Comparison of ENCODE assay signal across 8 cellular contexts in the genomic region with DNA sequence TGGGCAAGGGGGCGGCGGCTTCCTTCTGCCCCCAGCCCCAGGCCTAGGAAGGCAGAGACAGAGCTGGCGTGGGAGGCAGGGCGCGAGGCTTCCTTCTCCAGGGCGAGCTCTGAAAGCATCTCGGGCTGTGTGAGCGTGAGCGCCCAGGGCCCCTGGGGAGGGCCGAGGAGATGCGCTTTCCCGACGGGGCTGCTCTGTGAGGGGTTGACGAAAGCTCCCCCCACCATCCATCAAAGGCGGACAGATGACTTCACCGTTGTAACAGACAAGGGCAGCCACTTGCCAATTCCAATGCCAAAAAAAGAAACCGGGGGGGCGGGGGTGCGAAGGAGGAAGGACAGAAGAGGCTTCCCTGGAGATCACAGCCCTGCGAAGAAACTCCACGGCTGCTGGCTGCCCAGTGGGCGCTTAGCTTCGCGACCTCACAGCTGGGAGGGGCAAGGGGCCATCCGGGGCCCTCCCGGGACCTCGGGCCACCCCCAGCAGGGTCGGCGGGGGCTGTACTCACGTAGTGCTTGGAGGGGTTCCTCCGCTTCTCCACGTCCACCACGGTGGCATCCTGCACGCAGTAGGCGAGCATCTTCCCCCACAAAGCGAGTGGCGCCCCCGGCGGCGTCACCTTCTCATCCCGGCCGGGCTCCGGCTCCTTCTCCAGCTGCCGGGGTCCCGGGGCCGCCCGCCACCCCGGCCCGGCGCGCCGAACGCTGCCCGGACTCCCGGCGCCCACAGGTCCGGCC. TPM values are rescaled to one million over a fixed set of nuclear protein-coding genes. Genes with fewer than 3 reads are reported as not detected.
DNase-seq lines count a peak whose midpoint lies in the region; ATAC-seq, FAIRE-seq and TF ChIP-seq lines count a peak whose summit lies in the region.

No MANE protein-coding gene starts in this region.

- FAIRE-seq in D721Med (lab: Jason Lieb, UNC) = no peak

- H3K36me3 ChIP-seq in GM23338 (ENCODE audit: insufficient read depth) (no peaks in the 10 kb centered on the region), mesodermal cell (ENCODE audit: control insufficient read depth, insufficient read depth, low read length) (peaks cover 26% of the 10 kb centered on the region), thyroid gland (no peaks in the 10 kb centered on the region)
- H3K36me3 ChIP-seq in effector memory CD4-positive, alpha-beta T cell (ENCODE audit: control insufficient read depth, insufficient read depth, low read length) = no peaks in the 10 kb centered on the region

- peaks cover 9% of the 10 kb centered on the region; the same call in 1 of the 2 replicates for H4K20me1 ChIP-seq in GM23338 (replicated peaks; ENCODE audit: insufficient read depth)

- peak; percentile 8 to 32; a peak in 1 of 4 replicates for TF ChIP-seq CTCF in GM23338 (conservative IDR thresholded peaks at IDR 0.05; ENCODE audit: low read depth in 2 of 2)
- no peak for TF ChIP-seq CTCF in thyroid gland (IDR thresholded peaks at IDR 0.05)
- no peak for TF ChIP-seq CTCF in D721Med (IDR thresholded peaks at IDR 0.05; ENCODE audit: insufficient read depth, missing control alignments)

- peak; percentile 60 for DNase-seq in GM23338 (ENCODE audit: low spot score)
- DNase-seq in T-helper 2 cell treated with Interferon-gamma antibody and Interleukin-4, amounts not matched to agents 5 μg/mL and 100 μg/mL, for 36 hours (ENCODE audit: low spot score) = no peak
- DNase-seq in effector memory CD4-positive, alpha-beta T cell = no peak
- DNase-seq in thyroid gland = no peak
- DNase-seq in D721Med (ENCODE audit: insufficient read length, low spot score) = no peak

- H3K9me2 ChIP-seq in GM23338 (ENCODE audit: insufficient read depth) = no peaks in the 10 kb centered on the region

- no peaks in the 10 kb centered on the region; the same call in 2 of the 3 replicates for H3K36me3 Mint-ChIP-seq in GM23338 (ENCODE audit: low read depth)
- H3K36me3 Mint-ChIP-seq in T-helper 2 cell treated with Interferon-gamma antibody and Interleukin-4, amounts not matched to agents 5 μg/mL and 100 μg/mL, for 36 hours (ENCODE audit: low read depth) = no peaks in the 10 kb centered on the region

- H3K4me3 ChIP-seq in GM23338 (peak overlapping the region; percentile 92), mesodermal cell (ENCODE audit: extremely low read depth, insufficient read depth, low read length, poor library complexity, severe bottlenecking) (peak overlapping the region; percentile 72), thyroid gland (replicated peaks in 1 of 3) (peak overlapping the region; percentile 9 to 54 (median 51))
- H3K4me3 ChIP-seq in effector memory CD4-positive, alpha-beta T cell (ENCODE audit: insufficient read depth, low read depth, low read length, poor library complexity, severe bottlenecking) = peak overlapping the region; percentile 62

- H3K4me2 ChIP-seq in GM23338 = peak overlapping the region; percentile 98

- H3K4me1 Mint-ChIP-seq in GM23338 = peaks cover 24% of the 10 kb centered on the region
- H3K4me1 Mint-ChIP-seq in T-helper 2 cell treated with Interferon-gamma antibody and Interleukin-4, amounts not matched to agents 5 μg/mL and 100 μg/mL, for 36 hours (ENCODE audit: low read depth) = peaks cover 9% of the 10 kb centered on the region

- H3K9me3 Mint-ChIP-seq in GM23338 = no peaks in the 10 kb centered on the region
- H3K9me3 Mint-ChIP-seq in T-helper 2 cell treated with Interferon-gamma antibody and Interleukin-4, amounts not matched to agents 5 μg/mL and 100 μg/mL, for 36 hours = no peaks in the 10 kb centered on the region

- WGBS in mesodermal cell (ENCODE audit: insufficient coverage in 2 of 2), 2 experiments = 1% methylated on average over 27 to 40 of the region's 57 CpGs
- 4 to 6% methylated on average over 7 to 29 of the region's 57 CpGs for WGBS in thyroid gland, 2 donors

- H3K4me3 Mint-ChIP-seq in GM23338 = peak overlapping the region; percentile 81
- peak overlapping the region; percentile 83 for H3K4me3 Mint-ChIP-seq in T-helper 2 cell treated with Interferon-gamma antibody and Interleukin-4, amounts not matched to agents 5 μg/mL and 100 μg/mL, for 36 hours

- H3F3A ChIP-seq in GM23338 (replicated peaks; ENCODE audit: low read depth) = no peaks in the 10 kb centered on the region; the same call in 1 of the 2 replicates

- intact Hi-C loops in thyroid gland (cut with DNase I) = loop anchor here (5.0 kb wide), 1 partner anchor 143 kb away; no protein-coding TSS in a partner anchor

- H3K27me3 ChIP-seq in GM23338 (ENCODE audit: insufficient read depth) (peaks cover 47% of the 10 kb centered on the region), thyroid gland (no peaks in the 10 kb centered on the region)
- peaks cover 5% of the 10 kb centered on the region for H3K27me3 ChIP-seq in effector memory CD4-positive, alpha-beta T cell (replicated peaks; ENCODE audit: control insufficient read depth, insufficient read depth, low read length, poor library complexity, severe bottlenecking)

- H3K27ac ChIP-seq in GM23338 (ENCODE audit: low read depth) (no peak overlapping the region), mesodermal cell (ENCODE audit: low read depth, low read length, severe bottlenecking) (no peak overlapping the region), thyroid gland (peak overlapping the region in 1 of 3 donors; percentile 28)
- H3K27ac ChIP-seq in effector memory CD4-positive, alpha-beta T cell (ENCODE audit: insufficient read depth, low read length, poor library complexity, severe bottlenecking) = no peak overlapping the region

- no peaks in the 10 kb centered on the region for H3K79me2 ChIP-seq in GM23338 (replicated peaks; ENCODE audit: insufficient read depth)

- peak overlapping the region; percentile 98 for H2AFZ ChIP-seq in GM23338

- TF ChIP-seq POLR2A in thyroid gland (IDR thresholded peaks at IDR 0.05) = no peak

- ATAC-seq in GM23338 (peak; percentile 25), HG02973 (IDR thresholded peaks at IDR 0.05; ENCODE audit: unreplicated experiment) (no peak), GM19397 (IDR thresholded peaks at IDR 0.05; ENCODE audit: unreplicated experiment) (no peak)

- H3K27ac Mint-ChIP-seq in GM23338 = no peak overlapping the region
- H3K27ac Mint-ChIP-seq in T-helper 2 cell treated with Interferon-gamma antibody and Interleukin-4, amounts not matched to agents 5 μg/mL and 100 μg/mL, for 36 hours = no peak overlapping the region

- H3K4me1 ChIP-seq in GM23338 (ENCODE audit: insufficient read depth) (peaks cover 13% of the 10 kb centered on the region), mesodermal cell (ENCODE audit: control insufficient read depth, insufficient read depth, low read length, poor library complexity, severe bottlenecking) (peaks cover 39% of the 10 kb centered on the region), thyroid gland (peaks cover 12 to 45% of the 10 kb centered on the region in 2 donors)
- peaks cover 16% of the 10 kb centered on the region for H3K4me1 ChIP-seq in effector memory CD4-positive, alpha-beta T cell (ENCODE audit: control insufficient read depth, insufficient read depth, low read length, poor library complexity, severe bottlenecking)

- H3K27me3 Mint-ChIP-seq in GM23338 (ENCODE audit: insufficient read depth, low read depth, poor library complexity) = peaks cover 38% of the 10 kb centered on the region
- H3K27me3 Mint-ChIP-seq in T-helper 2 cell treated with Interferon-gamma antibody and Interleukin-4, amounts not matched to agents 5 μg/mL and 100 μg/mL, for 36 hours (ENCODE audit: low read depth) = peaks cover 77% of the 10 kb centered on the region

- no peaks in the 10 kb centered on the region for H3K9me3 ChIP-seq in effector memory CD4-positive, alpha-beta T cell (ENCODE audit: control insufficient read depth, low read length)
- H3K9me3 ChIP-seq in mesodermal cell (ENCODE audit: control insufficient read depth, low read length) (no peaks in the 10 kb centered on the region), thyroid gland (no peaks in the 10 kb centered on the region)

TF ChIP-seq in GM23338, 12 proteins besides CTCF, POLR2A, EP300 and RAD21:
- TF ChIP-seq EZH2 (IDR thresholded peaks at IDR 0.05; ENCODE audit: low read depth, unreplicated experiment) = no peak
- TF ChIP-seq EZH2phosphoT487 (IDR thresholded peaks at IDR 0.05; ENCODE audit: unreplicated experiment) = no peak
TF ChIP-seq in GM23338: peak in this region for 0.

RNA-seq across cellular contexts. Expression of gene SH3PXD2A, which starts 0.5 kb away (rescaled TPM):
- 4.6 and 5.0 TPM in 2 replicates for total RNA-seq in GM23338 (2014; rRNA removed; shearing (Covaris generic))
- 1.8 and 1.9 TPM in 2 replicates for polyA plus RNA-seq in GM23338 (2016; fragmentation: Nextera tagmentation; extraction: Ambion mirVana)
- polyA plus RNA-seq in mesodermal cell (2013, experiment 1 of 2) = 29.9 TPM
- polyA plus RNA-seq in mesodermal cell (2013, experiment 2 of 2) = 27.2 TPM
- total RNA-seq in thyroid gland = 10 to 100 TPM in 2 of 4 donors, 1 to 10 TPM in 2; 9.4 to 20.6 (median 11.2) TPM

Comparison
In these comparisons a context has a peak if more than half of its experiments do, and no peak if none do; other contexts are left out.
1. CTCF ChIP-seq: peak in GM23338 (2 of 2); none in thyroid gland (0 of 6) and D721Med (single experiment).
2. Peak in every context shown above with its lines, with median percentiles within 50 percentile points of each other: H3K4me3 ChIP-seq.